In the genomic region with DNA sequence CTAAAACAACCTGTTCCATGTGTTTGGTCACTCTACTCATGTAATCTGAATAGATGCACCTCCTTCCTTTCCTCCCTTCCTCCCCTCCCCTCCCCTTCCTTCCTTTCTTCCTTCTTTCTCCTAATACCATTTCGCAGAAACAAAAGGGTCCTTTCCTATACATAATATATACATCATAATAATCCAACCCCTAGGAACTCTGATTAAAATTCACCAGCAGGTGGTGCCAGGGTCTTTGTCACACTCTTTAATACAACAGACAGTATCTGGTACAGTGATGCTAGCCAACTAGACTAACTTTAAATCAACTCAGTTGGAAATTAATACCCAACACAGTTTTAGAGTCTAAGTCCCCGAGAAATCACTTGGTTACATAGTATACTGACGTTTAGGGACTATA, we compare ENCODE assay signal across 8 cellular contexts. TPM values are rescaled to one million over a fixed set of nuclear protein-coding genes. Genes with fewer than 3 reads are reported as not detected.
DNase-seq lines count a peak whose midpoint lies in the region; ATAC-seq and TF ChIP-seq lines count a peak whose summit lies in the region.

No MANE protein-coding gene starts in this region.

- H3K27me3 ChIP-seq in RWPE2 (ENCODE audit: insufficient read depth, poor library complexity, severe bottlenecking) (no peaks in the 10 kb centered on the region), adrenal gland (no peaks in the 10 kb centered on the region), hepatocyte (no peaks in the 10 kb centered on the region), aorta (ENCODE audit: control insufficient read depth in 1 of 2, insufficient read depth in 2 of 2, low read length in 1 of 2) (no peaks in the 10 kb centered on the region)

- no peak overlapping the region for H2AFZ ChIP-seq in hepatocyte

- H3K4me1 ChIP-seq in RWPE2 (ENCODE audit: insufficient read depth, poor library complexity, severe bottlenecking) (no peaks in the 10 kb centered on the region), adrenal gland (replicated peaks in 1 of 2) (peaks cover 0 to 22% of the 10 kb centered on the region in 2 donors), hepatocyte (ENCODE audit: insufficient read depth) (no peaks in the 10 kb centered on the region), aorta (ENCODE audit: control insufficient read depth in 1 of 2, insufficient read depth in 2 of 2, low read length in 2 of 2) (no peaks in the 10 kb centered on the region)

- TF ChIP-seq CTCF in RWPE2 (IDR thresholded peaks at IDR 0.05; ENCODE audit: poor library complexity, severe bottlenecking) (peak; percentile 78), adrenal gland (IDR thresholded peaks at IDR 0.05) (peak; percentile 28 to 66 (median 57)), hepatocyte (IDR thresholded peaks at IDR 0.05; ENCODE audit: poor library complexity) (peak; percentile 59)

- WGBS in adrenal gland, 4 donors = 58 to 69% (median 66%) methylated on average over 3 of the region's 3 CpGs
- 93% methylated on average over 3 of the region's 3 CpGs for WGBS in hepatocyte (ENCODE audit: low lambda C conversion rate, missing lambda C conversion rate)
- 59 to 61% methylated on average over 3 of the region's 3 CpGs for WGBS in aorta, 2 donors

- H3K9me3 ChIP-seq in RWPE2 (ENCODE audit: severe bottlenecking) (no peaks in the 10 kb centered on the region), adrenal gland (replicated peaks in 1 of 3) (no peaks in the 10 kb centered on the region), hepatocyte (ENCODE audit: low read depth) (no peaks in the 10 kb centered on the region), aorta (ENCODE audit: control insufficient read depth, low read length) (no peaks in the 10 kb centered on the region)

- H3K36me3 ChIP-seq in RWPE2 (ENCODE audit: low read depth) = peaks cover 98% of the 10 kb centered on the region
- H3K36me3 ChIP-seq in adrenal gland (replicated peaks in 1 of 2) = peaks cover 0 to 58% of the 10 kb centered on the region in 2 donors
- H3K36me3 ChIP-seq in hepatocyte (replicated peaks; ENCODE audit: insufficient read depth, low read depth) = no peaks in the 10 kb centered on the region
- H3K36me3 ChIP-seq in aorta (ENCODE audit: control insufficient read depth in 1 of 2, insufficient read depth in 2 of 2, low read length in 1 of 2) = peaks cover 4 to 7% of the 10 kb centered on the region in 2 donors

- H3K27ac ChIP-seq in RWPE2 (ENCODE audit: poor library complexity, severe bottlenecking) (no peak overlapping the region), adrenal gland (no peak overlapping the region), hepatocyte (no peak overlapping the region), aorta (ENCODE audit: low read depth in 1 of 2, low read length in 2 of 2) (no peak overlapping the region)

- ATAC-seq in RWPE2 (ENCODE audit: low read depth) (peak; percentile 90), aorta (ENCODE audit: low FRiP score) (no peak)

- H3K4me3 ChIP-seq in RWPE2 (ENCODE audit: severe bottlenecking) (no peak overlapping the region), adrenal gland (no peak overlapping the region), hepatocyte (no peak overlapping the region), aorta (ENCODE audit: low read length in 2 of 2) (no peak overlapping the region)

- no peaks in the 10 kb centered on the region for H4K20me1 ChIP-seq in hepatocyte (ENCODE audit: insufficient read depth, poor library complexity, severe bottlenecking)

- intact Hi-C loops in adrenal gland (cut with DNase I) (no loop called here), aorta (cut with DNase I) (loop anchor here in 1 of 2 donors (10.0 kb wide), 1 partner anchor 216 kb away; no protein-coding TSS in a partner anchor)

- no peaks in the 10 kb centered on the region for H3K9me2 ChIP-seq in hepatocyte (replicated peaks; ENCODE audit: insufficient read depth)

- TF ChIP-seq POLR2A in adrenal gland (IDR thresholded peaks at IDR 0.05) = no peak

- in situ Hi-C loops in KBM-7 (cut with MboI; ENCODE audit: low pct_unique_long_range_greater_than_20kb, low sequenced_read_pairs) = loop anchor here (25.0 kb wide), 1 partner anchor 218 kb away; no protein-coding TSS in a partner anchor

- no peaks in the 10 kb centered on the region for H3K79me2 ChIP-seq in hepatocyte

- H3K4me2 ChIP-seq in hepatocyte = no peak overlapping the region

- DNase-seq in NCI-H446 (lab: John Stamatoyannopoulos, UW) (peak; percentile 43 to 70), NCI-H446 treated with DMSO at 0.1 percent for 48 hours (lab: John Stamatoyannopoulos, UW) (no peak), KBM-7 (peak; percentile 66), RWPE2 (ENCODE audit: low spot score) (no peak), adrenal gland (peak in 3 of 7 donors; percentile 37 to 48 (median 42)), hepatocyte (ENCODE audit: low spot score) (peak; percentile 60), aorta (no peak)
- peak; percentile 36 for DNase-seq in stimulated activated CD4-positive, alpha-beta T cell treated with anti-CD3 and anti-CD28 coated beads, Interleukin-1b, Interleukin-23, amount 100 ng/mL, for 48 hours

RNA-seq across cellular contexts. Expression of a gene that starts 41.8 kb away (rescaled TPM):
- 10 to 100 TPM in 6 of 8 donors, 1 to 10 TPM in 2; 8.4 to 39.8 (median 35.2) TPM for total RNA-seq in adrenal gland
- 10 to 100 TPM; 30.7 to 44.0 (median 42.8) TPM for polyA plus RNA-seq in adrenal gland
- total RNA-seq in hepatocyte = 18.6 and 27.9 TPM in 2 replicates
- polyA plus RNA-seq in hepatocyte = 8.8 and 10.6 TPM in 2 replicates
- total RNA-seq in aorta = 10 to 100 TPM; 37.8 to 55.5 TPM
- 10 to 100 TPM in 1 of 2 donors, 1 to 10 TPM in 1; 5.9 to 16.4 TPM for polyA plus RNA-seq in aorta

Comparison
In these comparisons a context has a peak if more than half of its experiments do, and no peak if none do; other contexts are left out.
1. DNase-seq: peak in NCI-H446 (2 of 2), KBM-7 (single experiment), hepatocyte (single experiment) and stimulated activated CD4-positive, alpha-beta T cell treated with anti-CD3 and anti-CD28 coated beads, Interleukin-1b, Interleukin-23, amount 100 ng/mL, for 48 hours (single experiment); none in NCI-H446 treated with DMSO at 0.1 percent for 48 hours (single experiment), RWPE2 (single experiment) and aorta (0 of 2).
2. Peak in every context shown above with its lines, with median percentiles within 50 percentile points of each other: CTCF ChIP-seq.